9 cellular contexts compared by ENCODE assay signal in the genomic region with DNA sequence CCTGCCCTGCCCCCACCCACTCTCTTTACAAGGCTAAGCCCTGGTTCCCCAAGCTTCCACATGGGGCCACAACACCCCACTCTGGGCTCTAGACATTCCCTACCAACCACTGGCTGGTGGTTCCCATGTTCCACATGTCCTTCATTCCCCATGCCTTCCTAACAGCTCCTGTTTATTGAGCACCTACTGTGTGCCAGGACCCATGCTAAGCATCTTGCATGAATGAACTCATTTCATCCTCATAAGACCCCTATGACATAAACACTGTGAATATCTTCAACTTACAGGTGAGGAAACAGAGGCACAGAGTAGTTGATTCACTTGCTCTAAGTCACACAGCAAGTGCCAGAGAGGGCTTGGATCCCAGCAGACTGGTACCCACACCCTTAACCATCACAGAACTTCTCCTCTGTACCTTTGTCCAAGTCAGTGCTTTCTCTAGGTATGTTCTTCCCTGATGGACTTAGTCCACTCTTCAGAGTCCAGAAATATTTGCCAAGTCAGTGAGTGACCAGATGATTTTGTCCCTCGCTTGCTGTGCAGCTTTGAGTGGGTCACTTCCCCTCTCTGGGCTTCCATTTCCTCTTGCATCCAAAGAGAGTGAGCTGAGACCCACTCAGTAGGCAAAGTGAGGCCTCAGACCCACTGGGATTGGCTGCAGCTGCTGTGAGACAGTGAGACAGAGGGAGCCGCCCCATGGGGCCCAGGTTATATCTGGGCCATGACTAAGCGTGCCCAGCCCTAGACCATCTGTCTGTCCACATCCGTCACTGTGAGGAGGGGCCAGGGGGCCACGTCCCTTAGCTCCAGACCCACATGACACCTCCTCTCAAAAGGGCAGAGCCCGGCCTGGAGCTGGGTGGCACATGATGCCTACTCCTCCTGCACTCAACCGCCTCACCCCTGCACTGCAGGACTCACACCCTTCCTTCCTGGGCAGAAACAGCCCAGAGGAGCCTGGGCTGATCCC.
A peak's percentile ranks its signal among the peaks of the same experiment; 100 is the strongest.
DNase-seq lines count a peak whose midpoint lies in the region; ATAC-seq and FAIRE-seq lines count a peak whose summit lies in the region.
"Had no signal": no experiment of that assay in that cellular context is flagged by ENCODE, and none has a peak within 500 bp of the region (broad histone marks: within the 10 kb centered on the region; RNA-seq: fewer than 3 reads in every experiment).

No MANE protein-coding gene starts in this region.

- ATAC-seq in GM21515 (IDR thresholded peaks at IDR 0.05; ENCODE audit: unreplicated experiment) = no peak
- no peak for ATAC-seq in HG02973 (IDR thresholded peaks at IDR 0.05; ENCODE audit: unreplicated experiment)
- no peak for ATAC-seq in GM18907 (IDR thresholded peaks at IDR 0.05; ENCODE audit: unreplicated experiment)

- DNase-seq in HTR-8/SVneo (ENCODE audit: insufficient read length, low spot score) (peak; percentile 52), SKM-1 (lab: John Stamatoyannopoulos, UW; ENCODE audit: unreplicated experiment) (peak; percentile 60), cardiac septum (ENCODE audit: low spot score) (peak; percentile 91), smooth muscle cell of the brain vasculature (ENCODE audit: low read depth, low spot score) (peak; percentile 20)
- no peak for DNase-seq in activated CD4-positive, alpha-beta T cell treated with anti-CD3 and anti-CD28 coated beads, Interleukin-2, amount 50 U/mL, for 4 hours
- DNase-seq: dorsolateral prefrontal cortex had no signal

- FAIRE-seq in HTR-8/SVneo (lab: Jason Lieb, UNC) = no peak

- intact Hi-C loops in cardiac septum (cut with DNase I) = loop anchor here (1.0 kb wide), 1 partner anchor 17 kb away; no protein-coding TSS in a partner anchor

Comparison
In these comparisons a context has a peak if more than half of its experiments do, and no peak if none do; other contexts are left out.
1. DNase-seq: peak in HTR-8/SVneo (single experiment), SKM-1 (single experiment), cardiac septum (single experiment) and smooth muscle cell of the brain vasculature (single experiment); none in activated CD4-positive, alpha-beta T cell treated with anti-CD3 and anti-CD28 coated beads, Interleukin-2, amount 50 U/mL, for 4 hours (0 of 2).